ENCODE assay signal across 2 cellular contexts in the genomic region with DNA sequence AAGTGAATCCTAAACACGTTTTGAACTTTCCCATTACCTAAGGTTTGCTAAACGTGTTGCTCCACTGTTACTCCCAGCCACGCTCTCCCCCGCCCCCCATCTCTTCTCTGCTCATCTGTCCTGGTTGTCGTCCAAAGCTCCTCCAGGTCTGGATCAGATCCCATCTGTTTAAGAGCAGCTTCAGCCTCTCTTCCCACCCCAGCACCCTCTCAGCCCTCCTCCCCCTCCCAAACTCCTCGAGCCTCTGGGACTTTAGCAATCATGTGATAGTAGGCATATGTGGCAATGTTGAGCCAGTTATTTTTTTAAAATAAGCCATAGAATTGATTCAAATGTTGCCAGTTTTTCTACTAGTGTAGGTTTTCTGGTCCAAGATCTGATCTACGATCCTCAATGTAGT.
TF ChIP-seq lines count a peak whose summit lies in the region.

No MANE protein-coding gene starts in this region.

TF ChIP-seq in K562, 482 proteins besides CTCF, POLR2A, EP300 and RAD21:
- TF ChIP-seq NFIC (IDR thresholded peaks at IDR 0.05) (peak; percentile 44; the same call in 1 of the 2 replicates), HMG20A (CRISPR knock-in tag; conservative IDR thresholded peaks at IDR 0.05) (no peak), EWSR1 (IDR thresholded peaks at IDR 0.05; ENCODE audit: borderline replicate concordance, low read depth, partially characterized antibody) (no peak), RCOR1 (IDR thresholded peaks at IDR 0.05; ENCODE audit: borderline replicate concordance in 1 of 2, low read depth in 2 of 2, low read length in 2 of 2) (no peak), GABPB2 (CRISPR knock-in tag; conservative IDR thresholded peaks at IDR 0.05) (no peak), FOXJ3 (CRISPR knock-in tag; IDR thresholded peaks at IDR 0.05) (no peak), CEBPG (CRISPR knock-in tag; IDR thresholded peaks at IDR 0.05) (no peak), CEBPG (tag; conservative IDR thresholded peaks at IDR 0.05 in 1 of 2, IDR thresholded peaks at IDR 0.05 in 1 of 2) (0 out of 4 replicates have a peak, but pooled peaks of 1 of the 2 experiments have one; percentile 54)
- TF ChIP-seq, protein P1, sequence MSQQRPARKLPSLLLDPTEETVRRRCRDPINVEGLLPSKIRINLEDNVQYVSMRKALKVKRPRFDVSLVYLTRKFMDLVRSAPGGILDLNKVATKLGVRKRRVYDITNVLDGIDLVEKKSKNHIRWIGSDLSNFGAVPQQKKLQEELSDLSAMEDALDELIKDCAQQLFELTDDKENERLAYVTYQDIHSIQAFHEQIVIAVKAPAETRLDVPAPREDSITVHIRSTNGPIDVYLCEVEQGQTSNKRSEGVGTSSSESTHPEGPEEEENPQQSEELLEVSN (IDR thresholded peaks at IDR 0.05; ENCODE audit: borderline replicate concordance in 1 of 2, extremely low read depth in 1 of 2, insufficient read depth in 1 of 2, insufficient read length in 1 of 2, low read depth in 1 of 2, low read length in 1 of 2, poor library complexity in 1 of 2, severe bottlenecking in 1 of 2): no peak
- TF ChIP-seq, protein P2, sequence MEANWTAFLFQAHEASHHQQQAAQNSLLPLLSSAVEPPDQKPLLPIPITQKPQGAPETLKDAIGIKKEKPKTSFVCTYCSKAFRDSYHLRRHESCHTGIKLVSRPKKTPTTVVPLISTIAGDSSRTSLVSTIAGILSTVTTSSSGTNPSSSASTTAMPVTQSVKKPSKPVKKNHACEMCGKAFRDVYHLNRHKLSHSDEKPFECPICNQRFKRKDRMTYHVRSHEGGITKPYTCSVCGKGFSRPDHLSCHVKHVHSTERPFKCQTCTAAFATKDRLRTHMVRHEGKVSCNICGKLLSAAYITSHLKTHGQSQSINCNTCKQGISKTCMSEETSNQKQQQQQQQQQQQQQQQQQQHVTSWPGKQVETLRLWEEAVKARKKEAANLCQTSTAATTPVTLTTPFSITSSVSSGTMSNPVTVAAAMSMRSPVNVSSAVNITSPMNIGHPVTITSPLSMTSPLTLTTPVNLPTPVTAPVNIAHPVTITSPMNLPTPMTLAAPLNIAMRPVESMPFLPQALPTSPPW (CRISPR knock-in tag; IDR thresholded peaks at IDR 0.05): peak; percentile 12; the same call in 1 of the 2 replicates

TF ChIP-seq in GM12891, 5 proteins besides CTCF, POLR2A, EP300 and RAD21:
- no peak for TF ChIP-seq TAF1 (IDR thresholded peaks at IDR 0.05; ENCODE audit: low read depth, low read length)
- no peak for TF ChIP-seq POU2F2 (IDR thresholded peaks at IDR 0.05; ENCODE audit: low read depth, low read length)
- no peak for TF ChIP-seq SPI1 (IDR thresholded peaks at IDR 0.05; ENCODE audit: low read depth, low read length)
- TF ChIP-seq POLR2AphosphoS5 (IDR thresholded peaks at IDR 0.05; ENCODE audit: low read depth, low read length): no peak
- no peak for TF ChIP-seq PAX5 (IDR thresholded peaks at IDR 0.05; ENCODE audit: insufficient read depth, low read length, severe bottlenecking)
